In the genomic region with DNA sequence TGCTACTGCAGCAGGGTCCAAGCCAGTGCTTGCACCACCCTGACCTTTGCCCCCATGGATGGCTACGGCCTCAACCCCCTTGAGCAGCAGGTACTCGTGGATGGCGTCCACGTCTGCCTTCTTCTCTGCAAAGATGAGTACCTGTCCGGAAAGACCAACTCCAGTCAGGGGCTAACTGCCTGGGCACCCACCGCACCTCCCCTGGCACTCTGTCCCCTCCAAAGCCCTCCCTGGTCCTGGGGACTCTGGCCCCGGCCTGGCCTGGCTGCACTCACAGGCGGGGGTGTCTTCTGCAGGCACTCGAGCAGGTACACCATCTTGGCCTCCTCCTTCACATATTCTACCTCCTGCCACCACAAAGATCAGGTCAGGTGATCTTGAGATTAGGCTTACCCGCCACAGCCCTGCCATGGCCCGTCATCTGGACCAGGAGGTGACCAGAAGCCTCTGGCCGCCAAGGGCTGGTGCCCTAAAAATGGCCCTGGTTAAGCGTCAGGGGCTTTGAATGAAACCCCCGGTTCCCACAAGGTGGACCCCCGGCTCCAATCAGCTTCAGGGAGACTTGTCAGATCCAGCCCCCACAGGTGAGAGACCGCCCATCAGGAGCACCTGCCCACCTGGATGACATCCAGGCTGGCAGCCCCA, we compare ENCODE assay signal across 20 cellular contexts.
"Had no signal": no experiment of that assay in that cellular context is flagged by ENCODE, and none has a peak within 500 bp of the region (broad histone marks: within the 10 kb centered on the region; RNA-seq: fewer than 3 reads in every experiment).

No MANE protein-coding gene starts in this region.

- H3K9me3 ChIP-seq: heart right ventricle, psoas muscle, sigmoid colon, stomach had no signal

- H3K27me3 Mint-ChIP-seq: naive B cell had no signal

- DNase-seq: cortex of kidney; dorsolateral prefrontal cortex; effector CD8-positive, alpha-beta T cell; heart right ventricle; hypothalamus; kidney glomerular epithelial cell; mesendoderm; naive B cell; psoas muscle; retina; sigmoid colon; stimulated activated CD4-positive, alpha-beta T cell treated with anti-CD3 and anti-CD28 coated beads, Interleukin-12 subunit alpha, Interleukin-12 subunit beta, amount 100 ng/mL, for 4 hours; stimulated activated naive CD4-positive, alpha-beta T cell; stomach; substantia nigra; trophoblast cell had no signal

- H3K27me3 ChIP-seq: dorsolateral prefrontal cortex, heart right ventricle, sigmoid colon, stomach had no signal

- ATAC-seq: heart right ventricle, psoas muscle had no signal

- FAIRE-seq: frontal cortex, islet of Langerhans had no signal

- H3K9me3 Mint-ChIP-seq: neural crest cell had no signal

- H3K4me3 ChIP-seq: dorsolateral prefrontal cortex, heart right ventricle, psoas muscle, sigmoid colon, skin epidermis, stomach had no signal

- H3K27ac ChIP-seq: dorsolateral prefrontal cortex, psoas muscle, sigmoid colon, skin epidermis, stomach had no signal
